ENCODE assay signal across 15 cellular contexts in genomic region chr4:87117051-87117729, GRCh38.
DNase-seq lines count a peak whose midpoint lies in the region; ATAC-seq and TF ChIP-seq lines count a peak whose summit lies in the region.
"Had no signal": no experiment of that assay in that cellular context is flagged by ENCODE, and none has a peak within 500 bp of the region (broad histone marks: within the 10 kb centered on the region; RNA-seq: fewer than 3 reads in every experiment).

No MANE protein-coding gene starts in this region.

- peaks cover 3% of the 10 kb centered on the region for H3K36me3 Mint-ChIP-seq in chondrocyte (ENCODE audit: low read depth)
- H3K36me3 Mint-ChIP-seq in activated naive CD8-positive, alpha-beta T cell treated with anti-CD3 and anti-CD28 coated beads, Interleukin-2, amount 50 U/mL, for 24 hours (ENCODE audit: low read depth) = peaks cover 38% of the 10 kb centered on the region
- H3K36me3 Mint-ChIP-seq: natural killer cell treated with Interleukin-12 subunit alpha and Interleukin-12 subunit beta and Interleukin-15 and Interleukin-18, amount 100 ng/mL, for 72 hours had no signal

- no peaks in the 10 kb centered on the region for H3K27me3 ChIP-seq in HUES6 (ENCODE audit: control insufficient read depth, insufficient read depth, low read length)
- H3K27me3 ChIP-seq in layer of hippocampus (ENCODE audit: control insufficient read depth, insufficient read depth, low read length) = no peaks in the 10 kb centered on the region
- H3K27me3 ChIP-seq: SJSA1 had no signal

- TF ChIP-seq CTCF in chondrocyte (IDR thresholded peaks at IDR 0.05) (no peak), retinal pigment epithelial cell (conservative IDR thresholded peaks at IDR 0.05; ENCODE audit: low read depth, low read length) (no peak)

- H3K36me3 ChIP-seq in HUES6 (ENCODE audit: control insufficient read depth, insufficient read depth, low read length) = peaks cover 57% of the 10 kb centered on the region

- no peaks in the 10 kb centered on the region for H3K9me3 ChIP-seq in HUES6 (ENCODE audit: control insufficient read depth, insufficient read depth, low read depth, low read length)
- H3K9me3 ChIP-seq: SJSA1 had no signal

- H3K27me3 Mint-ChIP-seq in chondrocyte (ENCODE audit: low read depth) = no peaks in the 10 kb centered on the region
- no peaks in the 10 kb centered on the region for H3K27me3 Mint-ChIP-seq in activated naive CD8-positive, alpha-beta T cell treated with anti-CD3 and anti-CD28 coated beads, Interleukin-2, amount 50 U/mL, for 24 hours
- H3K27me3 Mint-ChIP-seq: activated T-cell treated with anti-CD3 and anti-CD28 coated beads, Interleukin-2, amount 50 U/mL, for 24 hours; B cell; natural killer cell treated with Interleukin-12 subunit alpha and Interleukin-12 subunit beta and Interleukin-15 and Interleukin-18, amount 100 ng/mL, for 72 hours had no signal

- H3K27ac Mint-ChIP-seq in chondrocyte (ENCODE audit: unreplicated experiment) = peak overlapping the region; percentile 91
- no peak overlapping the region for H3K27ac Mint-ChIP-seq in activated naive CD8-positive, alpha-beta T cell treated with anti-CD3 and anti-CD28 coated beads, Interleukin-2, amount 50 U/mL, for 24 hours
- H3K27ac Mint-ChIP-seq: natural killer cell treated with Interleukin-12 subunit alpha and Interleukin-12 subunit beta and Interleukin-15 and Interleukin-18, amount 100 ng/mL, for 72 hours had no signal

- DNase-seq in chondrocyte (ENCODE audit: low spot score) (no peak), retinal pigment epithelial cell (ENCODE audit: low read depth) (peak; percentile 90), NCI-H446 treated with DMSO at 0.1 percent for 48 hours (lab: John Stamatoyannopoulos, UW) (no peak), NCI-H2081 (lab: John Stamatoyannopoulos, UW) (no peak)
- no peak for DNase-seq in activated naive CD8-positive, alpha-beta T cell treated with anti-CD3 and anti-CD28 coated beads, Interleukin-2, amount 50 U/mL, for 24 hours
- DNase-seq: activated CD4-positive, CD25-positive, alpha-beta regulatory T cell; activated T-cell treated with anti-CD3 and anti-CD28 coated beads, Interleukin-2, amount 50 U/mL, for 24 hours; NCI-H1417; NCI-H774 had no signal

- H3K27ac ChIP-seq in HUES6 (ENCODE audit: low read depth, low read length) (0 out of 2 replicates have a peak overlapping the region, but pooled peaks have one; percentile 22), layer of hippocampus (ENCODE audit: low read depth, low read length) (peak overlapping the region; percentile 6)
- H3K27ac ChIP-seq: SJSA1 had no signal

- no peak overlapping the region for H3K4me3 Mint-ChIP-seq in chondrocyte (ENCODE audit: unreplicated experiment)
- no peak overlapping the region for H3K4me3 Mint-ChIP-seq in activated naive CD8-positive, alpha-beta T cell treated with anti-CD3 and anti-CD28 coated beads, Interleukin-2, amount 50 U/mL, for 24 hours
- H3K4me3 Mint-ChIP-seq: activated T-cell treated with anti-CD3 and anti-CD28 coated beads, Interleukin-2, amount 50 U/mL, for 24 hours; B cell; natural killer cell treated with Interleukin-12 subunit alpha and Interleukin-12 subunit beta and Interleukin-15 and Interleukin-18, amount 100 ng/mL, for 72 hours had no signal

- H3K4me3 ChIP-seq in HUES6 (ENCODE audit: low read depth, low read length) (no peak overlapping the region), retinal pigment epithelial cell (ENCODE audit: low read length) (no peak overlapping the region)
- H3K4me3 ChIP-seq: SJSA1 had no signal

- H3K4me1 Mint-ChIP-seq in chondrocyte (ENCODE audit: low read depth) = peaks cover 69% of the 10 kb centered on the region
- H3K4me1 Mint-ChIP-seq in activated naive CD8-positive, alpha-beta T cell treated with anti-CD3 and anti-CD28 coated beads, Interleukin-2, amount 50 U/mL, for 24 hours = peaks cover 19% of the 10 kb centered on the region

- no peaks in the 10 kb centered on the region for H3K9me3 Mint-ChIP-seq in chondrocyte (ENCODE audit: low read depth)
- H3K9me3 Mint-ChIP-seq in activated naive CD8-positive, alpha-beta T cell treated with anti-CD3 and anti-CD28 coated beads, Interleukin-2, amount 50 U/mL, for 24 hours = no peaks in the 10 kb centered on the region
- H3K9me3 Mint-ChIP-seq: activated T-cell treated with anti-CD3 and anti-CD28 coated beads, Interleukin-2, amount 50 U/mL, for 24 hours; natural killer cell treated with Interleukin-12 subunit alpha and Interleukin-12 subunit beta and Interleukin-15 and Interleukin-18, amount 100 ng/mL, for 72 hours had no signal

- ATAC-seq in HG02642 (IDR thresholded peaks at IDR 0.05; ENCODE audit: poor library complexity, unreplicated experiment) = no peak
- ATAC-seq in activated naive CD8-positive, alpha-beta T cell treated with anti-CD3 and anti-CD28 coated beads, Interleukin-2, amount 50 U/mL, for 24 hours = no peak
- ATAC-seq: natural killer cell treated with Interleukin-12 subunit alpha and Interleukin-12 subunit beta and Interleukin-15 and Interleukin-18, amount 100 ng/mL, for 72 hours had no signal

- H3K4me1 ChIP-seq in HUES6 (ENCODE audit: control insufficient read depth, insufficient read depth, low read length) = peaks cover 15% of the 10 kb centered on the region

- no peak overlapping the region for H3K9ac ChIP-seq in HUES6 (ENCODE audit: low read length)
